8 cellular contexts compared by ENCODE assay signal in genomic region chr12:124036117-124037109, GRCh38.
DNase-seq lines count a peak whose midpoint lies in the region; ATAC-seq and TF ChIP-seq lines count a peak whose summit lies in the region.

No MANE protein-coding gene starts in this region.

- DNase-seq in A172 (ENCODE audit: low spot score) (peak; percentile 22), NCI-H2171 treated with DMSO at 0.1 percent for 48 hours (lab: John Stamatoyannopoulos, UW) (peak; percentile 68), erythroblast (lab: John Stamatoyannopoulos, UW) (peak; percentile 46 to 73), nephron progenitor cell (peak; percentile 51), type B pancreatic cell (ENCODE audit: extremely low spot score, unreplicated experiment) (no peak)
- DNase-seq in activated CD4-positive, alpha-beta memory T cell treated with anti-CD3 and anti-CD28 coated beads, Interleukin-2, amount 10 ng/mL, durations not matched to agents 7 days and 5 days: peak; percentile 39

- POLR2A ChIA-PET in activated CD4-positive, alpha-beta memory T cell treated with anti-CD3 and anti-CD28 coated beads, Interleukin-2, amount 10 ng/mL, durations not matched to agents 7 days and 5 days (lab: Charles Lee): interaction anchor here (1.2 kb wide), 1 partner anchor 283 kb away, joined by 3 read pairs; no protein-coding TSS in a partner anchor

- no peaks in the 10 kb centered on the region for H3K9me3 Mint-ChIP-seq in activated CD4-positive, alpha-beta memory T cell treated with anti-CD3 and anti-CD28 coated beads, Interleukin-2, amount 10 ng/mL, durations not matched to agents 7 days and 5 days
- H3K9me3 Mint-ChIP-seq in nephron progenitor cell (peaks cover 5% of the 10 kb centered on the region), type B pancreatic cell (no peaks in the 10 kb centered on the region)

- CTCF ChIA-PET in activated CD4-positive, alpha-beta memory T cell treated with anti-CD3 and anti-CD28 coated beads, Interleukin-2, amount 10 ng/mL, durations not matched to agents 7 days and 5 days (lab: Charles Lee): interaction anchor here (0.7 to 4.2 kb wide), 10 partner anchors 9 to 870 kb away, joined by 3 to 16 read pairs (median 6); no protein-coding TSS in a partner anchor

- no peak for ATAC-seq in HG03139 (IDR thresholded peaks at IDR 0.05; ENCODE audit: unreplicated experiment)

- H3K4me3 Mint-ChIP-seq in activated CD4-positive, alpha-beta memory T cell treated with anti-CD3 and anti-CD28 coated beads, Interleukin-2, amount 10 ng/mL, durations not matched to agents 7 days and 5 days: no peak overlapping the region
- peak overlapping the region; percentile 28 for H3K4me3 Mint-ChIP-seq in nephron progenitor cell
- peak overlapping the region; percentile 29 for H3K4me3 Mint-ChIP-seq in type B pancreatic cell

- no peak overlapping the region for H3K27ac Mint-ChIP-seq in activated CD4-positive, alpha-beta memory T cell treated with anti-CD3 and anti-CD28 coated beads, Interleukin-2, amount 10 ng/mL, durations not matched to agents 7 days and 5 days
- H3K27ac Mint-ChIP-seq in nephron progenitor cell (no peak overlapping the region), type B pancreatic cell (peak overlapping the region; percentile 43)

- peaks cover 13% of the 10 kb centered on the region for H3K27me3 Mint-ChIP-seq in activated CD4-positive, alpha-beta memory T cell treated with anti-CD3 and anti-CD28 coated beads, Interleukin-2, amount 10 ng/mL, durations not matched to agents 7 days and 5 days
- H3K27me3 Mint-ChIP-seq in nephron progenitor cell (ENCODE audit: low read depth, poor library complexity): peaks cover 4% of the 10 kb centered on the region
- H3K27me3 Mint-ChIP-seq in type B pancreatic cell: peaks cover 3% of the 10 kb centered on the region

- no peak for TF ChIP-seq POLR2A in erythroblast (IDR thresholded peaks at IDR 0.05; ENCODE audit: low read length)

- H3K4me1 Mint-ChIP-seq in activated CD4-positive, alpha-beta memory T cell treated with anti-CD3 and anti-CD28 coated beads, Interleukin-2, amount 10 ng/mL, durations not matched to agents 7 days and 5 days: no peaks in the 10 kb centered on the region
- H3K4me1 Mint-ChIP-seq in nephron progenitor cell: peaks cover 50% of the 10 kb centered on the region
- peaks cover 46% of the 10 kb centered on the region for H3K4me1 Mint-ChIP-seq in type B pancreatic cell (ENCODE audit: unreplicated experiment)

- no peaks in the 10 kb centered on the region for H3K36me3 Mint-ChIP-seq in activated CD4-positive, alpha-beta memory T cell treated with anti-CD3 and anti-CD28 coated beads, Interleukin-2, amount 10 ng/mL, durations not matched to agents 7 days and 5 days (ENCODE audit: low read depth)
- H3K36me3 Mint-ChIP-seq in nephron progenitor cell (ENCODE audit: low read depth) (no peaks in the 10 kb centered on the region), type B pancreatic cell (no peaks in the 10 kb centered on the region)

- TF ChIP-seq CTCF in GM12872 (IDR thresholded peaks at IDR 0.05; ENCODE audit: insufficient read depth, low read depth, low read length) (peak; percentile 79), nephron progenitor cell (IDR thresholded peaks at IDR 0.05) (peak; percentile 95), type B pancreatic cell (conservative IDR thresholded peaks at IDR 0.05) (peak; percentile 99)
